Comparison of ENCODE assay signal across 7 cellular contexts in the genomic region with DNA sequence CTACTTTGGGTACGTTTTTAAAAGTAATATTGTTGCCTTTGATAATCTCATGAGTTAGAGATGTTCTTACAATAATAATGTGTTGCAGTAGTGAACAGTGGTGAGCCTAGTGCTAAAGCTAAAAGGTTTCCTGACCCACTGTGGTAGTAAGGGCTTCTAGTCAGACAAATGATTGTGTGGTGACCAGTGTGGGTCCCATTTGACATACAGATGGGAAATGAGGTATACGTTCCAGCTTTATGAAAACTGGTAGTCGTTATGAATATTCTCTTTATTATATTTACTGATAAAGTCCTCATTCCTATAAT. TPM values are rescaled to one million over a fixed set of nuclear protein-coding genes. Genes with fewer than 3 reads are reported as not detected.
DNase-seq lines count a peak whose midpoint lies in the region; ATAC-seq and TF ChIP-seq lines count a peak whose summit lies in the region.

No MANE protein-coding gene starts in this region.

- CTCF ChIA-PET in OCI-LY7 (lab: Charles Lee; ENCODE audit: unreplicated experiment), result interaction anchor here (0.9 to 1.4 kb wide), 5 partner anchors 20 to 86 kb away, joined by 3 to 5 read pairs (median 5); no protein-coding TSS in a partner anchor

- H3K4me2 ChIP-seq in GM23338 (peak overlapping the region; percentile 90), OCI-LY7 (ENCODE audit: low read length) (peak overlapping the region; percentile 85)

- POLR2A ChIA-PET in OCI-LY7 (lab: Charles Lee), result interaction anchor here (0.6 to 4.0 kb wide), 25 partner anchors 9 to 1365 kb away, joined by 3 to 52 read pairs (median 6); a partner anchor contains a TSS

- H3K4me1 Mint-ChIP-seq in GM23338 (peaks cover 35% of the 10 kb centered on the region), progenitor cell of endocrine pancreas (ENCODE audit: low read depth) (peaks cover 32% of the 10 kb centered on the region)

- H3F3A ChIP-seq in GM23338 (replicated peaks; ENCODE audit: low read depth), result 0 out of 2 replicates have a peak, but pooled peaks cover 4% of the 10 kb centered on the region

- intact Hi-C loops in OCI-LY7 (cut with micrococcal nuclease; ENCODE audit: unreplicated experiment), result loop anchor here (1.0 to 5.0 kb wide), 3 partner anchors 19 to 685 kb away; a partner anchor contains a TSS

- H3K27me3 ChIP-seq in GM23338 (ENCODE audit: insufficient read depth) (no peaks in the 10 kb centered on the region), endocrine pancreas (ENCODE audit: control insufficient read depth, insufficient read depth, low read length) (no peaks in the 10 kb centered on the region)

- H3K27ac Mint-ChIP-seq in GM23338 (peak overlapping the region; percentile 100), progenitor cell of endocrine pancreas (peak overlapping the region; percentile 100)

- TF ChIP-seq CTCF in GM23338 (conservative IDR thresholded peaks at IDR 0.05; ENCODE audit: low read depth in 2 of 2), result no peak
- no peak for TF ChIP-seq CTCF in OCI-LY7 (conservative IDR thresholded peaks at IDR 0.05; ENCODE audit: low read length)
- TF ChIP-seq CTCF in progenitor cell of endocrine pancreas (IDR thresholded peaks at IDR 0.05; ENCODE audit: unreplicated experiment), result no peak

- H3K9ac ChIP-seq in endocrine pancreas (ENCODE audit: control insufficient read depth, insufficient read depth, low read length), result peak overlapping the region; percentile 98

- H3K36me3 ChIP-seq in GM23338 (ENCODE audit: insufficient read depth) (no peaks in the 10 kb centered on the region), OCI-LY7 (ENCODE audit: insufficient read depth, low read length) (peaks cover 28% of the 10 kb centered on the region), endocrine pancreas (ENCODE audit: control insufficient read depth, insufficient read depth, low read length) (no peaks in the 10 kb centered on the region)

- DNase-seq in GM23338 (ENCODE audit: low spot score) (no peak), OCI-LY7 (ENCODE audit: low spot score) (peak; percentile 19), progenitor cell of endocrine pancreas (ENCODE audit: low spot score, unreplicated experiment) (no peak), NCI-H1694 (lab: John Stamatoyannopoulos, UW) (no peak)

- no TSS peak for BruUV-seq in OCI-LY7 (replicated peaks; lab: Mats Ljungman, UMichigan)

- H3K79me2 ChIP-seq in GM23338 (replicated peaks; ENCODE audit: insufficient read depth) (peaks cover 68% of the 10 kb centered on the region), OCI-LY7 (ENCODE audit: insufficient read depth, low read depth, low read length) (peaks cover 62% of the 10 kb centered on the region)

- H3K4me1 ChIP-seq in GM23338 (ENCODE audit: insufficient read depth) (peaks cover 30% of the 10 kb centered on the region), OCI-LY7 (ENCODE audit: insufficient read depth, low read length, poor library complexity, severe bottlenecking) (peaks cover 27% of the 10 kb centered on the region), endocrine pancreas (ENCODE audit: control insufficient read depth, insufficient read depth, low read length) (peaks cover 14% of the 10 kb centered on the region)

- peak overlapping the region; percentile 93 for H3K4me3 ChIP-seq in GM23338
- H3K4me3 ChIP-seq in OCI-LY7 (ENCODE audit: low read depth, low read length, poor library complexity, severe bottlenecking), result peak overlapping the region; percentile 95
- H3K4me3 ChIP-seq in endocrine pancreas (ENCODE audit: control insufficient read depth, insufficient read depth, low read length), result peak overlapping the region; percentile 89

- H3K27ac ChIP-seq in GM23338 (ENCODE audit: low read depth) (peak overlapping the region; percentile 100; the same call in 1 of the 2 replicates), OCI-LY7 (ENCODE audit: low read depth, low read length, poor library complexity, severe bottlenecking) (peak overlapping the region; percentile 96)

- H2AFZ ChIP-seq in GM23338 (no peak overlapping the region), OCI-LY7 (ENCODE audit: low read length) (no peak overlapping the region; the same call in 1 of the 2 replicates)

- H3K9me2 ChIP-seq in GM23338 (ENCODE audit: insufficient read depth) (no peaks in the 10 kb centered on the region), OCI-LY7 (ENCODE audit: insufficient read depth, low read length) (no peaks in the 10 kb centered on the region)

- peaks cover 23% of the 10 kb centered on the region for H3K36me3 Mint-ChIP-seq in GM23338 (ENCODE audit: low read depth)
- peaks cover 4% of the 10 kb centered on the region for H3K36me3 Mint-ChIP-seq in progenitor cell of endocrine pancreas (ENCODE audit: insufficient read depth)

- H3K27me3 Mint-ChIP-seq in GM23338 (ENCODE audit: insufficient read depth, low read depth, poor library complexity) (no peaks in the 10 kb centered on the region), progenitor cell of endocrine pancreas (no peaks in the 10 kb centered on the region)

- H3K9me3 ChIP-seq in OCI-LY7 (ENCODE audit: low read length) (no peaks in the 10 kb centered on the region), endocrine pancreas (ENCODE audit: control insufficient read depth, low read length) (no peaks in the 10 kb centered on the region)

- ATAC-seq in GM23338, result no peak
- ATAC-seq in HG03159 (IDR thresholded peaks at IDR 0.05; ENCODE audit: unreplicated experiment), result no peak
- ATAC-seq in HG03025 (IDR thresholded peaks at IDR 0.05; ENCODE audit: low FRiP score, unreplicated experiment), result no peak

- H3K9me3 Mint-ChIP-seq in GM23338 (no peaks in the 10 kb centered on the region; the same call in 2 of the 3 replicates), progenitor cell of endocrine pancreas (ENCODE audit: low read depth) (no peaks in the 10 kb centered on the region)

- peak overlapping the region; percentile 90 for H3K4me3 Mint-ChIP-seq in GM23338
- peak overlapping the region; percentile 97 for H3K4me3 Mint-ChIP-seq in progenitor cell of endocrine pancreas (ENCODE audit: low read depth)

- H4K20me1 ChIP-seq in GM23338 (replicated peaks; ENCODE audit: insufficient read depth) (no peaks in the 10 kb centered on the region), OCI-LY7 (ENCODE audit: insufficient read depth, low read length) (0 out of 2 replicates have a peak, but pooled peaks cover 3% of the 10 kb centered on the region)

TF ChIP-seq in GM23338, 12 proteins besides CTCF, POLR2A, EP300 and RAD21 (continues in another document):
- TF ChIP-seq, protein P1, sequence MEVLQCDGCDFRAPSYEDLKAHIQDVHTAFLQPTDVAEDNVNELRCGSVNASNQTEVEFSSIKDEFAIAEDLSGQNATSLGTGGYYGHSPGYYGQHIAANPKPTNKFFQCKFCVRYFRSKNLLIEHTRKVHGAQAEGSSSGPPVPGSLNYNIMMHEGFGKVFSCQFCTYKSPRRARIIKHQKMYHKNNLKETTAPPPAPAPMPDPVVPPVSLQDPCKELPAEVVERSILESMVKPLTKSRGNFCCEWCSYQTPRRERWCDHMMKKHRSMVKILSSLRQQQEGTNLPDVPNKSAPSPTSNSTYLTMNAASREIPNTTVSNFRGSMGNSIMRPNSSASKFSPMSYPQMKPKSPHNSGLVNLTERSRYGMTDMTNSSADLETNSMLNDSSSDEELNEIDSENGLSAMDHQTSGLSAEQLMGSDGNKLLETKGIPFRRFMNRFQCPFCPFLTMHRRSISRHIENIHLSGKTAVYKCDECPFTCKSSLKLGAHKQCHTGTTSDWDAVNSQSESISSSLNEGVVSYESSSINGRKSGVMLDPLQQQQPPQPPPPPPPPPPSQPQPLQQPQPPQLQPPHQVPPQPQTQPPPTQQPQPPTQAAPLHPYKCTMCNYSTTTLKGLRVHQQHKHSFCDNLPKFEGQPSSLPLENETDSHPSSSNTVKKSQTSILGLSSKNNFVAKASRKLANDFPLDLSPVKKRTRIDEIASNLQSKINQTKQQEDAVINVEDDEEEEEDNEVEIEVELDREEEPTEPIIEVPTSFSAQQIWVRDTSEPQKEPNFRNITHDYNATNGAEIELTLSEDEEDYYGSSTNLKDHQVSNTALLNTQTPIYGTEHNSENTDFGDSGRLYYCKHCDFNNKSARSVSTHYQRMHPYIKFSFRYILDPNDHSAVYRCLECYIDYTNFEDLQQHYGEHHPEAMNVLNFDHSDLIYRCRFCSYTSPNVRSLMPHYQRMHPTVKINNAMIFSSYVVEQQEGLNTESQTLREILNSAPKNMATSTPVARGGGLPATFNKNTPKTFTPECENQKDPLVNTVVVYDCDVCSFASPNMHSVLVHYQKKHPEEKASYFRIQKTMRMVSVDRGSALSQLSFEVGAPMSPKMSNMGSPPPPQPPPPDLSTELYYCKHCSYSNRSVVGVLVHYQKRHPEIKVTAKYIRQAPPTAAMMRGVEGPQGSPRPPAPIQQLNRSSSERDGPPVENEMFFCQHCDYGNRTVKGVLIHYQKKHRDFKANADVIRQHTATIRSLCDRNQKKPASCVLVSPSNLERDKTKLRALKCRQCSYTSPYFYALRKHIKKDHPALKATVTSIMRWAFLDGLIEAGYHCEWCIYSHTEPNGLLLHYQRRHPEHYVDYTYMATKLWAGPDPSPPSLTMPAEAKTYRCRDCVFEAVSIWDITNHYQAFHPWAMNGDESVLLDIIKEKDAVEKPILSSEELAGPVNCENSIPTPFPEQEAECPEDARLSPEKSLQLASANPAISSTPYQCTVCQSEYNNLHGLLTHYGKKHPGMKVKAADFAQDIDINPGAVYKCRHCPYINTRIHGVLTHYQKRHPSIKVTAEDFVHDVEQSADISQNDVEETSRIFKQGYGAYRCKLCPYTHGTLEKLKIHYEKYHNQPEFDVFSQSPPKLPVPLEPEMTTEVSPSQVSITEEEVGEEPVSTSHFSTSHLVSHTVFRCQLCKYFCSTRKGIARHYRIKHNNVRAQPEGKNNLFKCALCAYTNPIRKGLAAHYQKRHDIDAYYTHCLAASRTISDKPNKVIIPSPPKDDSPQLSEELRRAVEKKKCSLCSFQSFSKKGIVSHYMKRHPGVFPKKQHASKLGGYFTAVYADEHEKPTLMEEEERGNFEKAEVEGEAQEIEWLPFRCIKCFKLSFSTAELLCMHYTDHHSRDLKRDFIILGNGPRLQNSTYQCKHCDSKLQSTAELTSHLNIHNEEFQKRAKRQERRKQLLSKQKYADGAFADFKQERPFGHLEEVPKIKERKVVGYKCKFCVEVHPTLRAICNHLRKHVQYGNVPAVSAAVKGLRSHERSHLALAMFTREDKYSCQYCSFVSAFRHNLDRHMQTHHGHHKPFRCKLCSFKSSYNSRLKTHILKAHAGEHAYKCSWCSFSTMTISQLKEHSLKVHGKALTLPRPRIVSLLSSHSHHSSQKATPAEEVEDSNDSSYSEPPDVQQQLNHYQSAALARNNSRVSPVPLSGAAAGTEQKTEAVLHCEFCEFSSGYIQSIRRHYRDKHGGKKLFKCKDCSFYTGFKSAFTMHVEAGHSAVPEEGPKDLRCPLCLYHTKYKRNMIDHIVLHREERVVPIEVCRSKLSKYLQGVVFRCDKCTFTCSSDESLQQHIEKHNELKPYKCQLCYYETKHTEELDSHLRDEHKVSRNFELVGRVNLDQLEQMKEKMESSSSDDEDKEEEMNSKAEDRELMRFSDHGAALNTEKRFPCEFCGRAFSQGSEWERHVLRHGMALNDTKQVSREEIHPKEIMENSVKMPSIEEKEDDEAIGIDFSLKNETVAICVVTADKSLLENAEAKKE (CRISPR knock-in tag; IDR thresholded peaks at IDR 0.05), result no peak

RNA-seq across cellular contexts. Expression of a gene that starts 1.8 kb away (rescaled TPM):
- 16.2 and 22.1 TPM in 2 replicates for total RNA-seq in GM23338 (2014; rRNA removed; shearing (Covaris generic))
- 7.5 and 9.8 TPM in 2 replicates for polyA plus RNA-seq in GM23338 (2016; fragmentation: Nextera tagmentation; extraction: Ambion mirVana)
- total RNA-seq in OCI-LY7 (2014; rRNA removed; shearing (Covaris generic)), result 6.9 and 11.5 TPM in 2 replicates
- total RNA-seq in OCI-LY7 (2022), result 18.1 and 22.4 TPM in 2 replicates
- 53.9 and 57.2 TPM in 2 replicates for total RNA-seq in progenitor cell of endocrine pancreas
